1 cellular context compared by ENCODE assay signal in genomic region chr20:10157539-10157938, GRCh38.
TF ChIP-seq lines count a peak whose summit lies in the region.

No MANE protein-coding gene starts in this region.

TF ChIP-seq in GM23338, 12 proteins besides CTCF, POLR2A, EP300 and RAD21 (continued from another document):
- TF ChIP-seq, protein P1, sequence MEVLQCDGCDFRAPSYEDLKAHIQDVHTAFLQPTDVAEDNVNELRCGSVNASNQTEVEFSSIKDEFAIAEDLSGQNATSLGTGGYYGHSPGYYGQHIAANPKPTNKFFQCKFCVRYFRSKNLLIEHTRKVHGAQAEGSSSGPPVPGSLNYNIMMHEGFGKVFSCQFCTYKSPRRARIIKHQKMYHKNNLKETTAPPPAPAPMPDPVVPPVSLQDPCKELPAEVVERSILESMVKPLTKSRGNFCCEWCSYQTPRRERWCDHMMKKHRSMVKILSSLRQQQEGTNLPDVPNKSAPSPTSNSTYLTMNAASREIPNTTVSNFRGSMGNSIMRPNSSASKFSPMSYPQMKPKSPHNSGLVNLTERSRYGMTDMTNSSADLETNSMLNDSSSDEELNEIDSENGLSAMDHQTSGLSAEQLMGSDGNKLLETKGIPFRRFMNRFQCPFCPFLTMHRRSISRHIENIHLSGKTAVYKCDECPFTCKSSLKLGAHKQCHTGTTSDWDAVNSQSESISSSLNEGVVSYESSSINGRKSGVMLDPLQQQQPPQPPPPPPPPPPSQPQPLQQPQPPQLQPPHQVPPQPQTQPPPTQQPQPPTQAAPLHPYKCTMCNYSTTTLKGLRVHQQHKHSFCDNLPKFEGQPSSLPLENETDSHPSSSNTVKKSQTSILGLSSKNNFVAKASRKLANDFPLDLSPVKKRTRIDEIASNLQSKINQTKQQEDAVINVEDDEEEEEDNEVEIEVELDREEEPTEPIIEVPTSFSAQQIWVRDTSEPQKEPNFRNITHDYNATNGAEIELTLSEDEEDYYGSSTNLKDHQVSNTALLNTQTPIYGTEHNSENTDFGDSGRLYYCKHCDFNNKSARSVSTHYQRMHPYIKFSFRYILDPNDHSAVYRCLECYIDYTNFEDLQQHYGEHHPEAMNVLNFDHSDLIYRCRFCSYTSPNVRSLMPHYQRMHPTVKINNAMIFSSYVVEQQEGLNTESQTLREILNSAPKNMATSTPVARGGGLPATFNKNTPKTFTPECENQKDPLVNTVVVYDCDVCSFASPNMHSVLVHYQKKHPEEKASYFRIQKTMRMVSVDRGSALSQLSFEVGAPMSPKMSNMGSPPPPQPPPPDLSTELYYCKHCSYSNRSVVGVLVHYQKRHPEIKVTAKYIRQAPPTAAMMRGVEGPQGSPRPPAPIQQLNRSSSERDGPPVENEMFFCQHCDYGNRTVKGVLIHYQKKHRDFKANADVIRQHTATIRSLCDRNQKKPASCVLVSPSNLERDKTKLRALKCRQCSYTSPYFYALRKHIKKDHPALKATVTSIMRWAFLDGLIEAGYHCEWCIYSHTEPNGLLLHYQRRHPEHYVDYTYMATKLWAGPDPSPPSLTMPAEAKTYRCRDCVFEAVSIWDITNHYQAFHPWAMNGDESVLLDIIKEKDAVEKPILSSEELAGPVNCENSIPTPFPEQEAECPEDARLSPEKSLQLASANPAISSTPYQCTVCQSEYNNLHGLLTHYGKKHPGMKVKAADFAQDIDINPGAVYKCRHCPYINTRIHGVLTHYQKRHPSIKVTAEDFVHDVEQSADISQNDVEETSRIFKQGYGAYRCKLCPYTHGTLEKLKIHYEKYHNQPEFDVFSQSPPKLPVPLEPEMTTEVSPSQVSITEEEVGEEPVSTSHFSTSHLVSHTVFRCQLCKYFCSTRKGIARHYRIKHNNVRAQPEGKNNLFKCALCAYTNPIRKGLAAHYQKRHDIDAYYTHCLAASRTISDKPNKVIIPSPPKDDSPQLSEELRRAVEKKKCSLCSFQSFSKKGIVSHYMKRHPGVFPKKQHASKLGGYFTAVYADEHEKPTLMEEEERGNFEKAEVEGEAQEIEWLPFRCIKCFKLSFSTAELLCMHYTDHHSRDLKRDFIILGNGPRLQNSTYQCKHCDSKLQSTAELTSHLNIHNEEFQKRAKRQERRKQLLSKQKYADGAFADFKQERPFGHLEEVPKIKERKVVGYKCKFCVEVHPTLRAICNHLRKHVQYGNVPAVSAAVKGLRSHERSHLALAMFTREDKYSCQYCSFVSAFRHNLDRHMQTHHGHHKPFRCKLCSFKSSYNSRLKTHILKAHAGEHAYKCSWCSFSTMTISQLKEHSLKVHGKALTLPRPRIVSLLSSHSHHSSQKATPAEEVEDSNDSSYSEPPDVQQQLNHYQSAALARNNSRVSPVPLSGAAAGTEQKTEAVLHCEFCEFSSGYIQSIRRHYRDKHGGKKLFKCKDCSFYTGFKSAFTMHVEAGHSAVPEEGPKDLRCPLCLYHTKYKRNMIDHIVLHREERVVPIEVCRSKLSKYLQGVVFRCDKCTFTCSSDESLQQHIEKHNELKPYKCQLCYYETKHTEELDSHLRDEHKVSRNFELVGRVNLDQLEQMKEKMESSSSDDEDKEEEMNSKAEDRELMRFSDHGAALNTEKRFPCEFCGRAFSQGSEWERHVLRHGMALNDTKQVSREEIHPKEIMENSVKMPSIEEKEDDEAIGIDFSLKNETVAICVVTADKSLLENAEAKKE (CRISPR knock-in tag; IDR thresholded peaks at IDR 0.05): no peak
- TF ChIP-seq POLR2AphosphoS5 (IDR thresholded peaks at IDR 0.05; ENCODE audit: low read depth) (no peak), EZH2 (IDR thresholded peaks at IDR 0.05; ENCODE audit: low read depth, unreplicated experiment) (no peak)
